Comparison of ENCODE assay signal across 8 cellular contexts in the genomic region with DNA sequence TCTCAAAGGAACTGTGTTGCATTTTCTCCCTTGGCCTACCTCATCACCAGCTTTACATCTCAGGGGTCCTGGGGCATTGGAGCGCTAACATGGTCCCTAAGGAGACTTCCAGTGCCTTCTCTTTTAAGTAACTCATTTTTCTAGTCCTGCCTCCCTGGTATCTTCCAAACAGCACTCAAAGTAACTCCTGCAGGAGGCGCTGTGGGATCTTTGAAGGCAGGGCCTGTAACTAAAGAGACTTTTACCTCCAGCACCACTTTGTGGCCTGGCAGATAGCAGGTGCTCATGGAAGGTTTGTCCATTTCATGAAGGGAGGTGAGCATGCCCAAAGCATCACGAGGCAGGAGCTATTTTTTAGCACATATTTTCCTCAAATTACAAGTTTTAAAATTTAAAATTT.
A peak's percentile ranks its signal among the peaks of the same experiment; 100 is the strongest.
DNase-seq lines count a peak whose midpoint lies in the region; ATAC-seq lines count a peak whose summit lies in the region.

No MANE protein-coding gene starts in this region.

- peak; percentile 66 for ATAC-seq in HG03354 (IDR thresholded peaks at IDR 0.05; ENCODE audit: poor library complexity, severe bottlenecking, unreplicated experiment)
- no peak for ATAC-seq in GM19324 (IDR thresholded peaks at IDR 0.05; ENCODE audit: low FRiP score, unreplicated experiment)

- DNase-seq in NOMO-1 (lab: John Stamatoyannopoulos, UW; ENCODE audit: unreplicated experiment in 2 of 2) (peak; percentile 6 to 10), NOMO-1 treated with dmso at 0.1 percent for 144 hours (lab: John Stamatoyannopoulos, UW; ENCODE audit: unreplicated experiment) (no peak), SW480 (ENCODE audit: low spot score) (peak; percentile 31), globus pallidus (ENCODE audit: low spot score) (peak; percentile 15), dedifferentiated amniotic fluid mesenchymal stem cell (ENCODE audit: extremely low spot score) (no peak)
- peak; percentile 11 to 14 for DNase-seq in stimulated activated CD8-positive, alpha-beta memory T cell treated with anti-CD3 and anti-CD28 coated beads, Interleukin-15, amount 100 ng/mL, for 48 hours (ENCODE audit: low read depth in 2 of 2)

Comparison
In these comparisons a context has a peak if more than half of its experiments do, and no peak if none do; other contexts are left out.
1. DNase-seq: peak in NOMO-1 (2 of 2), SW480 (single experiment), globus pallidus (single experiment) and stimulated activated CD8-positive, alpha-beta memory T cell treated with anti-CD3 and anti-CD28 coated beads, Interleukin-15, amount 100 ng/mL, for 48 hours (2 of 2); none in NOMO-1 treated with dmso at 0.1 percent for 144 hours (single experiment) and dedifferentiated amniotic fluid mesenchymal stem cell (single experiment).